Comparison of ENCODE assay signal across 24 cellular contexts in the genomic region with DNA sequence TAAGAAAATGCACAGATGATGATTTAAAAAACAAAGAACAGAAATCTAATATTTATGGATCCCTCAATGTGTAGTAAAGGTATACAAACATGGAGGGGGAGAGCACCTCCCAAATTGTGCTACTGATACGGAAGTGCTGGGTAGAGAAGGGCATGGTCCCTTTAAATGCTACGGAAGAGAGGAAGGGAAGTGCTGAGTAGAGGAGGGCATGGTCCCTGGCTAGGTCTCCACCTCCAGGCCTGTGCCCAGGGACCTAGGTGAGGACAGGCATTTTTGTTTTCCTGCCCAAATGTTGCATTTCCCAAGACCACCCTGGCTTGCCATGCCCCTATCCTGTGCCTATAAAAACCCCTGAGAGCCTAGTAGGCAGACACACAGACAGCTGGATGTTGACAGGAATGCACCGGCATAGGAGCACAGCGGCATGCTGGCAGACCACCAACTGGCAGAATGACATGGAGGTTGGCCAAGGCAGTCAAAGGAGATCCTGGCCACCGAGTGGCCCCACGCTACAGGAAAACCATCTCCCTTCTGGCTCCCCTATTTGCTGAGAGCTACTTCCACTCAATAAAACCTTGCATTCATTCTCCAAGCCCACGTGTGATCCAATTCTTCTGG.
A peak's percentile ranks its signal among the peaks of the same experiment; 100 is the strongest.
DNase-seq lines count a peak whose midpoint lies in the region; ATAC-seq, FAIRE-seq and TF ChIP-seq lines count a peak whose summit lies in the region.
"Had no signal": no experiment of that assay in that cellular context is flagged by ENCODE, and none has a peak within 500 bp of the region (broad histone marks: within the 10 kb centered on the region; RNA-seq: fewer than 3 reads in every experiment).

No MANE protein-coding gene starts in this region.

- BruUV-seq in Panc1 (replicated peaks; lab: Mats Ljungman, UMichigan): no TSS peak
- no TSS peak for BruUV-seq in endothelial cell of umbilical vein (replicated peaks; lab: Mats Ljungman, UMichigan)

- H3K9me3 ChIP-seq in Panc1 (ENCODE audit: control insufficient read depth, insufficient read depth, low read depth, low read length) (no peaks in the 10 kb centered on the region), endothelial cell of umbilical vein (replicated peaks; ENCODE audit: control insufficient read depth, insufficient read depth, low read length) (no peaks in the 10 kb centered on the region)

- POLR2A ChIA-PET in Panc1 (lab: Charles Lee): no interaction called here
- POLR2A ChIA-PET in endothelial cell of umbilical vein (lab: Charles Lee): no interaction called here

- CTCF ChIA-PET in Panc1 (lab: Charles Lee): interaction anchor here (0.6 kb wide), 1 partner anchor 383 kb away, joined by 4 read pairs; no protein-coding TSS in a partner anchor
- CTCF ChIA-PET in endothelial cell of umbilical vein (lab: Charles Lee): interaction anchor here (0.7 to 2.4 kb wide), 2 partner anchors 11 to 15 kb away, joined by 3 to 8 read pairs; no protein-coding TSS in a partner anchor

- TF ChIP-seq CTCF in Panc1 (IDR thresholded peaks at IDR 0.05) (no peak), endothelial cell of umbilical vein (IDR thresholded peaks at IDR 0.05; ENCODE audit: extremely low read depth in 1 of 2, insufficient read depth in 1 of 2, low read depth in 1 of 2, low read length in 2 of 2) (no peak)

- H3K9me1 ChIP-seq in endothelial cell of umbilical vein (replicated peaks; ENCODE audit: control insufficient read depth, extremely low read depth, insufficient read depth, low read length): no peaks in the 10 kb centered on the region

- no peak for FAIRE-seq in endothelial cell of umbilical vein (lab: Jason Lieb, UNC)
- FAIRE-seq: endometrium, H54 had no signal

- H3K36me3 ChIP-seq in Panc1 (ENCODE audit: control insufficient read depth, insufficient read depth, low read length) (no peaks in the 10 kb centered on the region), endothelial cell of umbilical vein (ENCODE audit: control insufficient read depth in 2 of 2, extremely low read depth in 1 of 2, insufficient read depth in 2 of 2, low read length in 2 of 2) (no peaks in the 10 kb centered on the region)
- H3K36me3 ChIP-seq: ascending aorta, left lung, SJSA1, thoracic aorta had no signal

- peak; percentile 62; the same call in 1 of the 2 replicates for ATAC-seq in Panc1
- ATAC-seq in left lobe of liver: peak; percentile 75
- no peak for ATAC-seq in HG03025 (IDR thresholded peaks at IDR 0.05; ENCODE audit: low FRiP score, unreplicated experiment)
- ATAC-seq: activated T-cell treated with anti-CD3 and anti-CD28 coated beads, Interleukin-2, amount 50 U/mL, for 72 hours; left lung; stimulated activated effector memory CD8-positive, alpha-beta T cell treated with anti-CD3 and anti-CD28 coated beads, Interleukin-12 subunit alpha, Interleukin-12 subunit beta, amount 100 ng/mL, for 72 hours; T-helper 17 cell had no signal

- intact Hi-C loops in Panc1 (cut with micrococcal nuclease; ENCODE audit: unreplicated experiment): no loop called here
- intact Hi-C loops in endothelial cell of umbilical vein (cut with micrococcal nuclease): no loop called here

- H3K4me3 ChIP-seq in Panc1 (ENCODE audit: low read depth in 2 of 2, low read length in 2 of 2) (no peak overlapping the region), endothelial cell of umbilical vein (replicated peaks in 1 of 3; ENCODE audit: insufficient read depth in 1 of 3, low read depth in 1 of 3, low read length in 3 of 3) (no peak overlapping the region)
- H3K4me3 ChIP-seq: ascending aorta, left lung, PC-9, SJSA1, thoracic aorta had no signal

- dilution Hi-C loops in endothelial cell of umbilical vein (cut with MboI; ENCODE audit: extremely low pct_ligation_motif_present, low sequenced_read_pairs): no loop called here

- no peak overlapping the region for H2AFZ ChIP-seq in endothelial cell of umbilical vein (ENCODE audit: low read depth, low read length)
- H2AFZ ChIP-seq: PC-9 had no signal

- in situ Hi-C loops in Panc1 (cut with HindIII; ENCODE audit: low pct_unique_long_range_greater_than_20kb, low sequenced_read_pairs): no loop called here

- no peak for TF ChIP-seq POLR2A in endothelial cell of umbilical vein (IDR thresholded peaks at IDR 0.05; ENCODE audit: low read depth, low read length)

- no peak overlapping the region for H3K9ac ChIP-seq in endothelial cell of umbilical vein (replicated peaks; ENCODE audit: extremely low read depth, insufficient read depth, low read length)

- H4K20me1 ChIP-seq in endothelial cell of umbilical vein (replicated peaks; ENCODE audit: control insufficient read depth, extremely low read depth, insufficient read depth, low read length): no peaks in the 10 kb centered on the region

- H3K4me2 ChIP-seq in endothelial cell of umbilical vein (ENCODE audit: insufficient read depth, low read length): no peak overlapping the region
- H3K4me2 ChIP-seq: PC-9 had no signal

- no peaks in the 10 kb centered on the region for H3K79me2 ChIP-seq in endothelial cell of umbilical vein (ENCODE audit: control insufficient read depth, insufficient read depth, low read length)

- H3K27me3 ChIP-seq in Panc1 (ENCODE audit: control insufficient read depth, insufficient read depth, low read length) (no peaks in the 10 kb centered on the region), endothelial cell of umbilical vein (ENCODE audit: control insufficient read depth in 2 of 2, insufficient read depth in 2 of 2, low read length in 2 of 2) (no peaks in the 10 kb centered on the region)
- H3K27me3 ChIP-seq: ascending aorta, SJSA1 had no signal

- DNase-seq in H4 (ENCODE audit: low spot score): peak; percentile 21
- no peak for DNase-seq in Panc1 (ENCODE audit: low read depth, low spot score)
- DNase-seq in endothelial cell of umbilical vein (ENCODE audit: low read depth, low spot score): peak; percentile 30
- peak; percentile 62 for DNase-seq in left lobe of liver (ENCODE audit: low spot score)
- no peak for DNase-seq in NCI-H187 treated with DMSO at 0.1 percent for 48 hours (lab: John Stamatoyannopoulos, UW)
- DNase-seq in DMS114 treated with DMSO at 0.1 percent for 48 hours (lab: John Stamatoyannopoulos, UW; ENCODE audit: unreplicated experiment): no peak
- DNase-seq in AG20443 (ENCODE audit: low spot score): no peak
- DNase-seq: activated CD4-positive, alpha-beta T cell treated with anti-CD3 and anti-CD28 coated beads for 48 hours; activated T-cell treated with anti-CD3 and anti-CD28 coated beads, Interleukin-2, amount 50 U/mL, for 72 hours; GF-D8; KG1; left lung; NCI-H2081 treated with DMSO at 0.1 percent for 48 hours; nephron progenitor cell; PC-9; stimulated activated CD4-positive, alpha-beta T cell treated with anti-CD3 and anti-CD28 coated beads, Interleukin-2, amount 100 ng/mL, for 24 hours; T-helper 17 cell had no signal

- H3K27ac ChIP-seq in Panc1 (ENCODE audit: low read length) (no peak overlapping the region), endothelial cell of umbilical vein (ENCODE audit: insufficient read depth, low read depth, low read length) (no peak overlapping the region)
- H3K27ac ChIP-seq: ascending aorta, left lung, PC-9, SJSA1, thoracic aorta had no signal

- H3K4me1 ChIP-seq in Panc1 (ENCODE audit: control insufficient read depth, insufficient read depth, low read length) (no peaks in the 10 kb centered on the region), endothelial cell of umbilical vein (ENCODE audit: control insufficient read depth, extremely low read depth, insufficient read depth, low read length) (no peaks in the 10 kb centered on the region)
- H3K4me1 ChIP-seq: ascending aorta, left lung, SJSA1 had no signal

TF ChIP-seq in endothelial cell of umbilical vein, 7 proteins besides CTCF, POLR2A, EP300 and RAD21:
- TF ChIP-seq EZH2 (IDR thresholded peaks at IDR 0.05; ENCODE audit: borderline replicate concordance, low read depth, low read length, severe bottlenecking) (no peak), GATA2 (IDR thresholded peaks at IDR 0.05; ENCODE audit: insufficient read depth, insufficient read length, low read depth, low read length) (no peak), MYC (IDR thresholded peaks at IDR 0.05; ENCODE audit: low read depth, low read length) (no peak)

Comparison
In these comparisons a context has a peak if more than half of its experiments do, and no peak if none do; other contexts are left out.
1. DNase-seq: peak in H4 (single experiment), endothelial cell of umbilical vein (single experiment) and left lobe of liver (single experiment); none in Panc1 (single experiment), NCI-H187 treated with DMSO at 0.1 percent for 48 hours (single experiment), DMS114 treated with DMSO at 0.1 percent for 48 hours (single experiment) and AG20443 (single experiment).